Comparison of ENCODE assay signal across 1 cellular context in the genomic region with DNA sequence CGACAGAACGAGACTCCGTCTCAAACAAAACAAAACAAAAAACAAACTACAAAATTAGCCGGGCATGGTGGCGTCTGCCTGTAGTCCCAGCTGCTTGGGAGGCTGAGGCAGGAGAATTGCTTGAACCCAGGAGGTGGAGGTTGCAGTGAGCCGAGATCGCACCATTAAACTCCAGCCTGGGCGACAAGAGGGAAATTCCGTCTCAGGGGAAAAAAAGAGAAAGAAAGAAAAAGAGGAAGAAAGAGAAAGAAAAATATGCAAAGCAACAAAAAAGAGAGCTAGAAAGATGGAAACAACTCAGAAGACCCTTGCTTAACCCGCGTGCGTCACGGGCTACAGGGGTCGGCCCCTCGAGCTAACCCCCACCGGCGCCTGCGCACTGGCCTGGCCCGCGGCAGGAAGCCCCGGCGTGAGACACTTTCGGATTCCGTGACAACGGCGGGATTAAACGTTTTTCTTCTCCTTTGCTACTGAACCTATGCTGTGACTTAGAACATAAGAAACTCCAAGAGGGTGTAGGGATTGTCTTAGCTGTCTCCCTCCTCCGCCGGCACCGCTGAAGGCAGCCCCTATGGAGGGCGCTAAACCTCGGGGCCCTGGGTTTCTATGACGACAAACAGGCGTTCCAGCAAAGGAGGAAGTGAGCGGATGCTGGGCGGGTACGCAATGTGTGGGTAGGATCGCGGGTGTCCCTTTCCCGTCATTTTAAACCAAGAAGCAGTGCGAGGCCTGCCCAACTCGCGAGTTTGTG.
TF ChIP-seq lines count a peak whose summit lies in the region.

Gene AXDND1 (plus strand): TSS at position 630 of the 751 bp plus-strand sequence. CDS start 539 bp downstream, outside the sequence.

TF ChIP-seq in GM12878, 131 proteins besides CTCF, POLR2A, EP300 and RAD21 (continued from another document):
- TF ChIP-seq ASH2L (IDR thresholded peaks at IDR 0.05; ENCODE audit: borderline replicate concordance, low read depth) (no peak; the same call in 1 of the 2 replicates), IKZF1 (conservative IDR thresholded peaks at IDR 0.05) (peak; percentile 75), TCF12 (IDR thresholded peaks at IDR 0.05; ENCODE audit: low read depth, low read length) (no peak), ZNF217 (IDR thresholded peaks at IDR 0.05) (no peak), TAF1 (IDR thresholded peaks at IDR 0.05; ENCODE audit: borderline replicate concordance, low read depth, low read length) (no peak), ZSCAN29 (IDR thresholded peaks at IDR 0.05) (no peak), IKZF2 (IDR thresholded peaks at IDR 0.05) (peak; percentile 43 to 69; a peak in 3 of 4 replicates), GABPA (IDR thresholded peaks at IDR 0.05; ENCODE audit: low read depth) (peak; percentile 63; the same call in 1 of the 2 replicates), ZNF687 (IDR thresholded peaks at IDR 0.05) (peak; percentile 88), RB1 (IDR thresholded peaks at IDR 0.05; ENCODE audit: borderline replicate concordance) (peak; percentile 93; the same call in 1 of the 2 replicates), STAT3 (IDR thresholded peaks at IDR 0.05; ENCODE audit: low read depth, low read length) (no peak), CBX3 (IDR thresholded peaks at IDR 0.05; ENCODE audit: borderline replicate concordance, low read depth) (no peak), SMARCA5 (IDR thresholded peaks at IDR 0.05) (peak; percentile 53), DPF2 (IDR thresholded peaks at IDR 0.05) (0 out of 2 replicates have a peak, but pooled peaks have one; percentile 38), BRCA1 (IDR thresholded peaks at IDR 0.05; ENCODE audit: low read depth, low read length) (no peak), FOXK2 (IDR thresholded peaks at IDR 0.05) (peak; percentile 75), NFXL1 (IDR thresholded peaks at IDR 0.05; ENCODE audit: borderline replicate concordance) (no peak), CREM (IDR thresholded peaks at IDR 0.05; ENCODE audit: low read depth) (peak; percentile 85), BMI1 (IDR thresholded peaks at IDR 0.05; ENCODE audit: borderline replicate concordance) (peak; percentile 95), CBX5 (IDR thresholded peaks at IDR 0.05; ENCODE audit: low read depth) (peak; percentile 23; the same call in 1 of the 2 replicates), PML (IDR thresholded peaks at IDR 0.05; ENCODE audit: low read length) (peak; percentile 44; the same call in 1 of the 2 replicates), MAX (IDR thresholded peaks at IDR 0.05; ENCODE audit: low read depth, low read length) (peak; percentile 86)
- TF ChIP-seq, protein P1, sequence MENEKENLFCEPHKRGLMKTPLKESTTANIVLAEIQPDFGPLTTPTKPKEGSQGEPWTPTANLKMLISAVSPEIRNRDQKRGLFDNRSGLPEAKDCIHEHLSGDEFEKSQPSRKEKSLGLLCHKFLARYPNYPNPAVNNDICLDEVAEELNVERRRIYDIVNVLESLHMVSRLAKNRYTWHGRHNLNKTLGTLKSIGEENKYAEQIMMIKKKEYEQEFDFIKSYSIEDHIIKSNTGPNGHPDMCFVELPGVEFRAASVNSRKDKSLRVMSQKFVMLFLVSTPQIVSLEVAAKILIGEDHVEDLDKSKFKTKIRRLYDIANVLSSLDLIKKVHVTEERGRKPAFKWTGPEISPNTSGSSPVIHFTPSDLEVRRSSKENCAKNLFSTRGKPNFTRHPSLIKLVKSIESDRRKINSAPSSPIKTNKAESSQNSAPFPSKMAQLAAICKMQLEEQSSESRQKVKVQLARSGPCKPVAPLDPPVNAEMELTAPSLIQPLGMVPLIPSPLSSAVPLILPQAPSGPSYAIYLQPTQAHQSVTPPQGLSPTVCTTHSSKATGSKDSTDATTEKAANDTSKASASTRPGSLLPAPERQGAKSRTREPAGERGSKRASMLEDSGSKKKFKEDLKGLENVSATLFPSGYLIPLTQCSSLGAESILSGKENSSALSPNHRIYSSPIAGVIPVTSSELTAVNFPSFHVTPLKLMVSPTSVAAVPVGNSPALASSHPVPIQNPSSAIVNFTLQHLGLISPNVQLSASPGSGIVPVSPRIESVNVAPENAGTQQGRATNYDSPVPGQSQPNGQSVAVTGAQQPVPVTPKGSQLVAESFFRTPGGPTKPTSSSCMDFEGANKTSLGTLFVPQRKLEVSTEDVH (IDR thresholded peaks at IDR 0.05; ENCODE audit: low read depth, partially characterized antibody), result no peak
- TF ChIP-seq, protein P2, sequence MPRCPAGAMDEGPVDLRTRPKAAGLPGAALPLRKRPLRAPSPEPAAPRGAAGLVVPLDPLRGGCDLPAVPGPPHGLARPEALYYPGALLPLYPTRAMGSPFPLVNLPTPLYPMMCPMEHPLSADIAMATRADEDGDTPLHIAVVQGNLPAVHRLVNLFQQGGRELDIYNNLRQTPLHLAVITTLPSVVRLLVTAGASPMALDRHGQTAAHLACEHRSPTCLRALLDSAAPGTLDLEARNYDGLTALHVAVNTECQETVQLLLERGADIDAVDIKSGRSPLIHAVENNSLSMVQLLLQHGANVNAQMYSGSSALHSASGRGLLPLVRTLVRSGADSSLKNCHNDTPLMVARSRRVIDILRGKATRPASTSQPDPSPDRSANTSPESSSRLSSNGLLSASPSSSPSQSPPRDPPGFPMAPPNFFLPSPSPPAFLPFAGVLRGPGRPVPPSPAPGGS (IDR thresholded peaks at IDR 0.05; ENCODE audit: borderline replicate concordance, insufficient read depth, low read depth, low read length, poor library complexity, severe bottlenecking), result no peak
- TF ChIP-seq, protein P3, sequence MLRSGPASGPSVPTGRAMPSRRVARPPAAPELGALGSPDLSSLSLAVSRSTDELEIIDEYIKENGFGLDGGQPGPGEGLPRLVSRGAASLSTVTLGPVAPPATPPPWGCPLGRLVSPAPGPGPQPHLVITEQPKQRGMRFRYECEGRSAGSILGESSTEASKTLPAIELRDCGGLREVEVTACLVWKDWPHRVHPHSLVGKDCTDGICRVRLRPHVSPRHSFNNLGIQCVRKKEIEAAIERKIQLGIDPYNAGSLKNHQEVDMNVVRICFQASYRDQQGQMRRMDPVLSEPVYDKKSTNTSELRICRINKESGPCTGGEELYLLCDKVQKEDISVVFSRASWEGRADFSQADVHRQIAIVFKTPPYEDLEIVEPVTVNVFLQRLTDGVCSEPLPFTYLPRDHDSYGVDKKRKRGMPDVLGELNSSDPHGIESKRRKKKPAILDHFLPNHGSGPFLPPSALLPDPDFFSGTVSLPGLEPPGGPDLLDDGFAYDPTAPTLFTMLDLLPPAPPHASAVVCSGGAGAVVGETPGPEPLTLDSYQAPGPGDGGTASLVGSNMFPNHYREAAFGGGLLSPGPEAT (IDR thresholded peaks at IDR 0.05; ENCODE audit: low read depth), result peak; percentile 82
